8 cellular contexts compared by ENCODE assay signal in the genomic region with DNA sequence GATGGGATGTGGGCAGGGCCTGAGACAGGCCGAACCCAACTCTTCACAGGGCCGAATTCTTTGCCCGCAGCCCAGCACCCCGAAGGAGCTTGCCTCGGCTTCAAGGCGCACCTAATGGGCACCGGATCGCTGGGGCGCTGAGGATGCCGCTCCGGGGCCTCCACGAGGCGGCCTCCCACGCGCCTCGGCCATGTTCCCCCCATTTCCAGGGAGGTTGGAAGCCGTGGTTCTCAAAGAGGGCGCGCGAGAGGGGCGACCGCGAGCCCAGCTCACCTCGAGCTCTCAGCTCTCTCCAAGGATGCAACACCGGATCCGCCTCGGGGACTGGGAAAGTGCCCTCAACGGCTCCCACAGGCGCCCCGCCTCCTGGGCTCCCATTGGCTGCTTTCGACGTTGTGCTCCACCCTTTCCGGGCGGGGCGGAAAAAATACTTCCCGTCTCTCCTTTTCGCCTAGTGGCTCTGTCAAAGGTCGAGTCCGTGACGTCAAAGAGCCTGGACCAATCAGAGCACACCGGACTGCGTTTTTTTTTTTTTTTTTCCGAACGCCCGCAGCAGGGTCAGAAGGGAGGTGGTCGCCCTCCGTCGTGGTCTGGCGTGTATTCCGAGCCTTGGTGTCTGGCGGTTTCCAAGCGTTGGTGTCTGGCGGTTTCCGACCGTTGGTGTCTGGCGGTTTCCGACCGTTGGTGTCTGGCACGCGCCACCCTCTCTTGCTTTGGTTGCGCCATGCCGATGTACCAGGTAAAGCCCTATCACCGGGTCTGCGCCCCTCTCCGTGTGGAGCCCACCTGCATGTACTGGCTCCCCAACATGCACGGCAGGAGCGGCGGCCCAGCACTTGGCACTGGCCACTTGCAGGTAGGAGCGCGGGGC. TPM values are rescaled to one million over a fixed set of nuclear protein-coding genes. Genes with fewer than 3 reads are reported as not detected.
DNase-seq lines count a peak whose midpoint lies in the region; ATAC-seq and TF ChIP-seq lines count a peak whose summit lies in the region.
"Not testable (repeated sequence)": the region's sequence is repeated elsewhere in the genome, so short reads cannot be mapped to it uniquely, and the experiment has no call there.

No MANE protein-coding gene starts in this region.

- H3K4me3 Mint-ChIP-seq in WTC11: not testable (repeated sequence)
- H3K4me3 Mint-ChIP-seq in activated naive CD4-positive, alpha-beta T cell treated with anti-CD3 and anti-CD28 coated beads, Interleukin-2, amount 50 U/mL, for 24 hours: peak overlapping the region; percentile 30
- peak overlapping the region; percentile 25 to 89 (median 86) for H3K4me3 Mint-ChIP-seq in naive thymus-derived CD4-positive, alpha-beta T cell

- not testable (repeated sequence) for H3K4me1 ChIP-seq in naive thymus-derived CD4-positive, alpha-beta T cell (ENCODE audit: control insufficient read depth in 2 of 2, insufficient read depth in 2 of 2, low read length in 2 of 2)

- DNase-seq in Caki2 (ENCODE audit: low read depth): peak; percentile 68
- DNase-seq in WTC11 (ENCODE audit: low spot score): peak; percentile 10
- DNase-seq in fibroblast of mammary gland (ENCODE audit: low read depth): peak; percentile 2
- peak; percentile 17 to 64 (median 48) for DNase-seq in naive thymus-derived CD4-positive, alpha-beta T cell
- peak; percentile 1 for DNase-seq in stimulated activated CD8-positive, alpha-beta memory T cell treated with anti-CD3 and anti-CD28 coated beads, Interleukin-15, amount 100 ng/mL, for 24 hours (ENCODE audit: low read depth)

- not testable (repeated sequence) for H3K36me3 ChIP-seq in naive thymus-derived CD4-positive, alpha-beta T cell (ENCODE audit: control insufficient read depth in 2 of 3, insufficient read depth in 3 of 3, low read length in 3 of 3)

- not testable (repeated sequence) for TF ChIP-seq CTCF in WTC11 (IDR thresholded peaks at IDR 0.05); fibroblast of mammary gland (conservative IDR thresholded peaks at IDR 0.05; ENCODE audit: control insufficient read depth, insufficient read depth, low read depth, low read length)

- ATAC-seq in GM21529 (IDR thresholded peaks at IDR 0.05; ENCODE audit: unreplicated experiment): peak; percentile 53
- peak; percentile 71 for ATAC-seq in HG03439 (IDR thresholded peaks at IDR 0.05; ENCODE audit: unreplicated experiment)
- ATAC-seq in WTC11: peak; percentile 89
- peak; percentile 85 for ATAC-seq in naive thymus-derived CD4-positive, alpha-beta T cell

- POLR2A ChIA-PET in WTC11 (lab: Charles Lee); naive thymus-derived CD4-positive, alpha-beta T cell (lab: Charles Lee): not testable (repeated sequence)

- CTCF ChIA-PET in WTC11 (lab: Charles Lee); naive thymus-derived CD4-positive, alpha-beta T cell (lab: Charles Lee): not testable (repeated sequence)

- H3K4me1 Mint-ChIP-seq in WTC11; activated naive CD4-positive, alpha-beta T cell treated with anti-CD3 and anti-CD28 coated beads, Interleukin-2, amount 50 U/mL, for 24 hours; naive thymus-derived CD4-positive, alpha-beta T cell: not testable (repeated sequence)

- H3K9me3 ChIP-seq in naive thymus-derived CD4-positive, alpha-beta T cell (ENCODE audit: control insufficient read depth in 2 of 3, low read length in 3 of 3): not testable (repeated sequence)

- H3K4me3 ChIP-seq in fibroblast of mammary gland (ENCODE audit: control insufficient read depth, low read depth, low read length); naive thymus-derived CD4-positive, alpha-beta T cell (ENCODE audit: low read length): not testable (repeated sequence)

- H3K36me3 Mint-ChIP-seq in WTC11; activated naive CD4-positive, alpha-beta T cell treated with anti-CD3 and anti-CD28 coated beads, Interleukin-2, amount 50 U/mL, for 24 hours; naive thymus-derived CD4-positive, alpha-beta T cell: not testable (repeated sequence)

- not testable (repeated sequence) for H3K9me3 Mint-ChIP-seq in WTC11; activated naive CD4-positive, alpha-beta T cell treated with anti-CD3 and anti-CD28 coated beads, Interleukin-2, amount 50 U/mL, for 24 hours; naive thymus-derived CD4-positive, alpha-beta T cell

- not testable (repeated sequence) for H3K27me3 ChIP-seq in naive thymus-derived CD4-positive, alpha-beta T cell (ENCODE audit: control insufficient read depth in 2 of 2, insufficient read depth in 2 of 2, low read length in 2 of 2)

- H3K27me3 Mint-ChIP-seq in WTC11 (ENCODE audit: low read depth); activated naive CD4-positive, alpha-beta T cell treated with anti-CD3 and anti-CD28 coated beads, Interleukin-2, amount 50 U/mL, for 24 hours; naive thymus-derived CD4-positive, alpha-beta T cell: not testable (repeated sequence)

- not testable (repeated sequence) for H3K27ac Mint-ChIP-seq in WTC11; activated naive CD4-positive, alpha-beta T cell treated with anti-CD3 and anti-CD28 coated beads, Interleukin-2, amount 50 U/mL, for 24 hours
- peak overlapping the region in 5 of 9 donors; percentile 81 to 95 (median 94) for H3K27ac Mint-ChIP-seq in naive thymus-derived CD4-positive, alpha-beta T cell

- in situ Hi-C loops in Caki2 (cut with HindIII; ENCODE audit: low pct_unique_long_range_greater_than_20kb, low sequenced_read_pairs): not testable (repeated sequence)

- intact Hi-C loops in naive thymus-derived CD4-positive, alpha-beta T cell (cut with micrococcal nuclease): not testable (repeated sequence)

- H3K27ac ChIP-seq in naive thymus-derived CD4-positive, alpha-beta T cell (ENCODE audit: low read depth, low read length): peak overlapping the region; percentile 57

RNA-seq across cellular contexts. Expression of a gene that starts 36.5 kb away (rescaled TPM):
- total RNA-seq in Caki2 (2014; rRNA removed; shearing (Covaris generic); ENCODE audit: low replicate concordance): 2.4 and 2.5 TPM in 2 replicates
- 2.0 to 3.0 TPM (median 2.3 TPM) in 3 replicates for total RNA-seq in WTC11 (2021)
- total RNA-seq in naive thymus-derived CD4-positive, alpha-beta T cell: 10 to 100 TPM; 14.2 to 33.2 (median 30.0) TPM
- polyA plus RNA-seq in naive thymus-derived CD4-positive, alpha-beta T cell: 1 to 10 TPM; 1.3 to 2.8 TPM

Comparison
In these comparisons a context has a peak if more than half of its experiments do, and no peak if none do; other contexts are left out.
1. DNase-seq: peak in every context shown above with its lines; median percentile 68 in Caki2; 48 in naive thymus-derived CD4-positive, alpha-beta T cell; 10 in WTC11; 2 in fibroblast of mammary gland; 1 in stimulated activated CD8-positive, alpha-beta memory T cell treated with anti-CD3 and anti-CD28 coated beads, Interleukin-15, amount 100 ng/mL, for 24 hours.